In the genomic region with DNA sequence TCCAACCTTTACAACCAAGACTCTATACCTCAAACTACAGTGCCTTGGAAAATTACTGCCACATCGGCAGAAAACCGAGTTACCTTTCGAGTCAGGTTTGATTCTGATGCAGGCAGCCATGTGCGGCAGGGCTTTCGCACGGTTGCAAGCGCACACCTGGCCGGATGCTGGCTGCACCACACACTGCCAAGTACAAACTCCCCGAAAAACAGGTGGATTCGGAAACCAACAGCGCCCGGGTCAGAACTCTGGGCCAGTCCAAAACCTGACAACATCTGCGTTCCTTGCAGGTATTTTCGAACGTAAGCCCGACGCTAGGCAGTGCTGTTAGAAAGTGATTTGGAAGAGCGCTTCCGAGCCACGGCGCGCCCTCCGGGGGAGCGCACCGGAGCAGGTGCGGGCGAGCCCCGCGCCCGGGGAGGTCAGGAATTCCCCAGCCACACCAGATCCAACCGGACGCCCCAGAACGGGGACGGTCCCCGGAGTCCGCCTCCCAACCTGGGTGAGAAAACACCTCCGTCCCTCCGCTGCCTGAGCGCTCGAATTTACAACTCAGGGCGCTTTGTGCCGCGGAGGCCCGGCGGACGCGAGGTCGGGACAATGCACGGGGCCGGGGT, we compare ENCODE assay signal across 1 cellular context.
TF ChIP-seq lines count a peak whose summit lies in the region.

No MANE protein-coding gene starts in this region.

TF ChIP-seq in K562, 482 proteins besides CTCF, POLR2A, EP300 and RAD21 (continued from another document):
- no peak for TF ChIP-seq MTF1 (CRISPR knock-in tag; IDR thresholded peaks at IDR 0.05; ENCODE audit: borderline replicate concordance)
- 0 out of 4 replicates have a peak, but pooled peaks have one; percentile 28 to 49 for TF ChIP-seq SIN3A (IDR thresholded peaks at IDR 0.05; ENCODE audit: borderline replicate concordance in 2 of 2, control insufficient read depth in 1 of 2, low read depth in 2 of 2, low read length in 2 of 2)
- TF ChIP-seq ERF (CRISPR knock-in tag; IDR thresholded peaks at IDR 0.05) = no peak
- no peak for TF ChIP-seq ZC3H11A (IDR thresholded peaks at IDR 0.05; ENCODE audit: low read depth, low read length)
- TF ChIP-seq HNRNPK (IDR thresholded peaks at IDR 0.05; ENCODE audit: low read depth, low read length, poor library complexity, severe bottlenecking) = no peak
- TF ChIP-seq, protein P1, sequence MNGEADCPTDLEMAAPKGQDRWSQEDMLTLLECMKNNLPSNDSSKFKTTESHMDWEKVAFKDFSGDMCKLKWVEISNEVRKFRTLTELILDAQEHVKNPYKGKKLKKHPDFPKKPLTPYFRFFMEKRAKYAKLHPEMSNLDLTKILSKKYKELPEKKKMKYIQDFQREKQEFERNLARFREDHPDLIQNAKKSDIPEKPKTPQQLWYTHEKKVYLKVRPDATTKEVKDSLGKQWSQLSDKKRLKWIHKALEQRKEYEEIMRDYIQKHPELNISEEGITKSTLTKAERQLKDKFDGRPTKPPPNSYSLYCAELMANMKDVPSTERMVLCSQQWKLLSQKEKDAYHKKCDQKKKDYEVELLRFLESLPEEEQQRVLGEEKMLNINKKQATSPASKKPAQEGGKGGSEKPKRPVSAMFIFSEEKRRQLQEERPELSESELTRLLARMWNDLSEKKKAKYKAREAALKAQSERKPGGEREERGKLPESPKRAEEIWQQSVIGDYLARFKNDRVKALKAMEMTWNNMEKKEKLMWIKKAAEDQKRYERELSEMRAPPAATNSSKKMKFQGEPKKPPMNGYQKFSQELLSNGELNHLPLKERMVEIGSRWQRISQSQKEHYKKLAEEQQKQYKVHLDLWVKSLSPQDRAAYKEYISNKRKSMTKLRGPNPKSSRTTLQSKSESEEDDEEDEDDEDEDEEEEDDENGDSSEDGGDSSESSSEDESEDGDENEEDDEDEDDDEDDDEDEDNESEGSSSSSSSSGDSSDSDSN (IDR thresholded peaks at IDR 0.05; ENCODE audit: borderline replicate concordance in 1 of 2, low read depth in 2 of 2, low read length in 2 of 2) = peak in 1 of 2 experiments; percentile 75; a peak in 1 of 4 replicates
- TF ChIP-seq ARID4B (CRISPR knock-in tag; IDR thresholded peaks at IDR 0.05) = peak; percentile 21; the same call in 1 of the 2 replicates
- no peak for TF ChIP-seq L3MBTL2 (IDR thresholded peaks at IDR 0.05)
- peak; percentile 62 for TF ChIP-seq HMGN3 (IDR thresholded peaks at IDR 0.05; ENCODE audit: borderline replicate concordance, extremely low read depth, insufficient read length, low read depth, low read length)
- TF ChIP-seq ZNF644 (tag; IDR thresholded peaks at IDR 0.05; ENCODE audit: low read depth) = no peak
- no peak for TF ChIP-seq SP2 (IDR thresholded peaks at IDR 0.05; ENCODE audit: extremely low read depth, low read depth, low read length, poor library complexity, severe bottlenecking)
- no peak for TF ChIP-seq ARNT (IDR thresholded peaks at IDR 0.05)
- no peak for TF ChIP-seq ZNF764 (CRISPR knock-in tag; IDR thresholded peaks at IDR 0.05; ENCODE audit: low read depth)
- TF ChIP-seq, protein P2, sequence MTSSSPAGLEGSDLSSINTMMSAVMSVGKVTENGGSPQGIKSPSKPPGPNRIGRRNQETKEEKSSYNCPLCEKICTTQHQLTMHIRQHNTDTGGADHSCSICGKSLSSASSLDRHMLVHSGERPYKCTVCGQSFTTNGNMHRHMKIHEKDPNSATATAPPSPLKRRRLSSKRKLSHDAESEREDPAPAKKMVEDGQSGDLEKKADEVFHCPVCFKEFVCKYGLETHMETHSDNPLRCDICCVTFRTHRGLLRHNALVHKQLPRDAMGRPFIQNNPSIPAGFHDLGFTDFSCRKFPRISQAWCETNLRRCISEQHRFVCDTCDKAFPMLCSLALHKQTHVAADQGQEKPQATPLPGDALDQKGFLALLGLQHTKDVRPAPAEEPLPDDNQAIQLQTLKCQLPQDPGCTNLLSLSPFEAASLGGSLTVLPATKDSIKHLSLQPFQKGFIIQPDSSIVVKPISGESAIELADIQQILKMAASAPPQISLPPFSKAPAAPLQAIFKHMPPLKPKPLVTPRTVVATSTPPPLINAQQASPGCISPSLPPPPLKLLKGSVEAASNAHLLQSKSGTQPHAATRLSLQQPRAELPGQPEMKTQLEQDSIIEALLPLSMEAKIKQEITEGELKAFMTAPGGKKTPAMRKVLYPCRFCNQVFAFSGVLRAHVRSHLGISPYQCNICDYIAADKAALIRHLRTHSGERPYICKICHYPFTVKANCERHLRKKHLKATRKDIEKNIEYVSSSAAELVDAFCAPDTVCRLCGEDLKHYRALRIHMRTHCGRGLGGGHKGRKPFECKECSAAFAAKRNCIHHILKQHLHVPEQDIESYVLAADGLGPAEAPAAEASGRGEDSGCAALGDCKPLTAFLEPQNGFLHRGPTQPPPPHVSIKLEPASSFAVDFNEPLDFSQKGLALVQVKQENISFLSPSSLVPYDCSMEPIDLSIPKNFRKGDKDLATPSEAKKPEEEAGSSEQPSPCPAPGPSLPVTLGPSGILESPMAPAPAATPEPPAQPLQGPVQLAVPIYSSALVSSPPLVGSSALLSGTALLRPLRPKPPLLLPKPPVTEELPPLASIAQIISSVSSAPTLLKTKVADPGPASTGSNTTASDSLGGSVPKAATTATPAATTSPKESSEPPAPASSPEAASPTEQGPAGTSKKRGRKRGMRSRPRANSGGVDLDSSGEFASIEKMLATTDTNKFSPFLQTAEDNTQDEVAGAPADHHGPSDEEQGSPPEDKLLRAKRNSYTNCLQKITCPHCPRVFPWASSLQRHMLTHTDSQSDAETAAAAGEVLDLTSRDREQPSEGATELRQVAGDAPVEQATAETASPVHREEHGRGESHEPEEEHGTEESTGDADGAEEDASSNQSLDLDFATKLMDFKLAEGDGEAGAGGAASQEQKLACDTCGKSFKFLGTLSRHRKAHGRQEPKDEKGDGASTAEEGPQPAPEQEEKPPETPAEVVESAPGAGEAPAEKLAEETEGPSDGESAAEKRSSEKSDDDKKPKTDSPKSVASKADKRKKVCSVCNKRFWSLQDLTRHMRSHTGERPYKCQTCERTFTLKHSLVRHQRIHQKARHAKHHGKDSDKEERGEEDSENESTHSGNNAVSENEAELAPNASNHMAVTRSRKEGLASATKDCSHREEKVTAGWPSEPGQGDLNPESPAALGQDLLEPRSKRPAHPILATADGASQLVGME (CRISPR knock-in tag; IDR thresholded peaks at IDR 0.05) = no peak
- TF ChIP-seq U2AF2 (optimal IDR thresholded peaks at IDR 0.05; ENCODE audit: low read depth, low read length) = no peak
- no peak for TF ChIP-seq POLR2B (IDR thresholded peaks at IDR 0.05; ENCODE audit: low read depth, partially characterized antibody)
- peak; percentile 89 for TF ChIP-seq CHD1 (IDR thresholded peaks at IDR 0.05; ENCODE audit: low read length)
- peak; percentile 59; the same call in 1 of the 2 replicates for TF ChIP-seq TFAP4 (CRISPR knock-in tag; IDR thresholded peaks at IDR 0.05; ENCODE audit: borderline replicate concordance)
- TF ChIP-seq DPF2 (IDR thresholded peaks at IDR 0.05) = no peak
- TF ChIP-seq, protein P3, sequence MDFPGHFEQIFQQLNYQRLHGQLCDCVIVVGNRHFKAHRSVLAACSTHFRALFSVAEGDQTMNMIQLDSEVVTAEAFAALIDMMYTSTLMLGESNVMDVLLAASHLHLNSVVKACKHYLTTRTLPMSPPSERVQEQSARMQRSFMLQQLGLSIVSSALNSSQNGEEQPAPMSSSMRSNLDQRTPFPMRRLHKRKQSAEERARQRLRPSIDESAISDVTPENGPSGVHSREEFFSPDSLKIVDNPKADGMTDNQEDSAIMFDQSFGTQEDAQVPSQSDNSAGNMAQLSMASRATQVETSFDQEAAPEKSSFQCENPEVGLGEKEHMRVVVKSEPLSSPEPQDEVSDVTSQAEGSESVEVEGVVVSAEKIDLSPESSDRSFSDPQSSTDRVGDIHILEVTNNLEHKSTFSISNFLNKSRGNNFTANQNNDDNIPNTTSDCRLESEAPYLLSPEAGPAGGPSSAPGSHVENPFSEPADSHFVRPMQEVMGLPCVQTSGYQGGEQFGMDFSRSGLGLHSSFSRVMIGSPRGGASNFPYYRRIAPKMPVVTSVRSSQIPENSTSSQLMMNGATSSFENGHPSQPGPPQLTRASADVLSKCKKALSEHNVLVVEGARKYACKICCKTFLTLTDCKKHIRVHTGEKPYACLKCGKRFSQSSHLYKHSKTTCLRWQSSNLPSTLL (IDR thresholded peaks at IDR 0.05) = no peak
- no peak for TF ChIP-seq ZNF239 (CRISPR knock-in tag; IDR thresholded peaks at IDR 0.05)
